In the genomic region with DNA sequence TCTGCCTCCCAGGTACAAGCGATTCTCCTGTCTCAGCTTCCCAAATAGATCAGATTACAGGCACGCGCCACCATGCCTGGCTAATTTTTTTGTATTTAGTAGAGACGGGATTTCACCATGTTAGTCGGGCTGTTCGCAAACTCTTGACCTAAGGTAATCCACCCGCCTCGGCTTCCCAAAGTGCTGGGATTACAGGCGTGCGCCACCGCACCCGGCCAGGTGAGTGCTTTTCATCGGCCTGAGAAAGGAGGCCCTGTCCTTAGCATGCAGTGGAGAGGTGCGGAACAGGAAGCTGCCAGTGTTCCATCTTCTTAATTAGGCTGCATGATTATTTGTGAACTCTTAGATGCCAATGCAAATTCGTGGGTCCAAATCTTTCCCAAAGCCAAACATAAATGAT, we compare ENCODE assay signal across 35 cellular contexts.
DNase-seq lines count a peak whose midpoint lies in the region; ATAC-seq, FAIRE-seq and TF ChIP-seq lines count a peak whose summit lies in the region.
"Had no signal": no experiment of that assay in that cellular context is flagged by ENCODE, and none has a peak within 500 bp of the region (broad histone marks: within the 10 kb centered on the region; RNA-seq: fewer than 3 reads in every experiment).

No MANE protein-coding gene starts in this region.

- no peak overlapping the region for H2BK15ac ChIP-seq in neuronal stem cell (ENCODE audit: low read length)

- no peak for ATAC-seq in GM21717 (IDR thresholded peaks at IDR 0.05; ENCODE audit: unreplicated experiment)
- ATAC-seq: A549; CD8-positive, alpha-beta T cell had no signal

- DNase-seq in kidney, result peak; percentile 59
- DNase-seq in neuronal stem cell (ENCODE audit: low spot score), result no peak
- DNase-seq in trophoblast cell, result no peak
- peak; percentile 48 for DNase-seq in posterior vena cava (ENCODE audit: low spot score)
- DNase-seq in NCI-H2107 (lab: John Stamatoyannopoulos, UW), result no peak
- no peak for DNase-seq in activated T-cell treated with anti-CD3 and anti-CD28 coated beads, Interleukin-2, amount 50 U/mL, for 48 hours
- no peak for DNase-seq in suprapubic skin (ENCODE audit: low spot score in 2 of 2)
- DNase-seq: 8988T; ACHN; AML-193; BE2C; C1 segment of cervical spinal cord; Caco-2; Calu3; CD4-positive, alpha-beta memory T cell; CD4-positive, alpha-beta T cell; CD4-positive, CD25-positive, alpha-beta regulatory T cell; CD8-positive, alpha-beta memory T cell; CD8-positive, alpha-beta T cell; COR-L47; DMS 273 treated with DMSO at 0.1 percent for 48 hours; DMS153; DMS53; DMS79; DMS79 treated with DMSO at 0.1 percent for 48 hours; DND-41; EL had no signal

- no peak for TF ChIP-seq CTCF in kidney (IDR thresholded peaks at IDR 0.05; ENCODE audit: borderline replicate concordance, extremely low read depth, insufficient read depth)
- TF ChIP-seq CTCF in suprapubic skin (IDR thresholded peaks at IDR 0.05), result no peak

- H4K12ac ChIP-seq in trophoblast cell (ENCODE audit: low read depth, low read length), result no peak overlapping the region

- no peak overlapping the region for H4K8ac ChIP-seq in neuronal stem cell (ENCODE audit: low read depth, low read length)
- H4K8ac ChIP-seq in trophoblast cell (ENCODE audit: low read depth, low read length), result peak overlapping the region; percentile 65

- TF ChIP-seq EP300 in suprapubic skin (IDR thresholded peaks at IDR 0.05), result no peak

- H3K9ac ChIP-seq in kidney (ENCODE audit: low read length in 2 of 2) (no peak overlapping the region), neuronal stem cell (ENCODE audit: low read depth, low read length, poor library complexity) (peak overlapping the region; percentile 13), trophoblast cell (ENCODE audit: low read length) (no peak overlapping the region)
- H3K9ac ChIP-seq: BLaER1; BLaER1 treated with 17β-estradiol and CSF1 and Interleukin-3, amounts not matched to agents 10 nM and 100 nM had no signal

- H3K36me3 ChIP-seq in kidney (ENCODE audit: control insufficient read depth in 1 of 2, insufficient read depth in 2 of 2, low read length in 2 of 2) (no peaks in the 10 kb centered on the region), neuronal stem cell (replicated peaks in 1 of 2; ENCODE audit: control insufficient read depth in 2 of 2, insufficient read depth in 2 of 2, low read length in 2 of 2) (no peaks in the 10 kb centered on the region), trophoblast cell (ENCODE audit: control insufficient read depth in 1 of 2, insufficient read depth in 2 of 2, low read length in 2 of 2) (no peaks in the 10 kb centered on the region), suprapubic skin (no peaks in the 10 kb centered on the region)
- H3K36me3 ChIP-seq: BE2C; BLaER1; BLaER1 treated with 17β-estradiol and CSF1 and Interleukin-3, amounts not matched to agents 10 nM and 100 nM had no signal

- H2BK120ac ChIP-seq in neuronal stem cell (ENCODE audit: low read depth, low read length) (no peak overlapping the region), trophoblast cell (ENCODE audit: insufficient read depth, low read length, poor library complexity) (no peak overlapping the region)

- FAIRE-seq in kidney (lab: Jason Lieb, UNC), result no peak
- FAIRE-seq: A204.1, A549, D721Med had no signal

- no peaks in the 10 kb centered on the region for H3K79me2 ChIP-seq in trophoblast cell (ENCODE audit: control insufficient read depth, insufficient read depth, low read length, poor library complexity)

- H2AFZ ChIP-seq in neuronal stem cell (ENCODE audit: low read length) (no peak overlapping the region), trophoblast cell (ENCODE audit: insufficient read depth, low read length, poor library complexity) (no peak overlapping the region)

- H3K4me2 ChIP-seq in neuronal stem cell (ENCODE audit: insufficient read depth, low read length, poor library complexity, severe bottlenecking), result no peak overlapping the region
- H3K4me2 ChIP-seq in trophoblast cell (ENCODE audit: low read length), result no peak overlapping the region
- H3K4me2 ChIP-seq: A549; BLaER1; BLaER1 treated with 17β-estradiol and CSF1 and Interleukin-3, amounts not matched to agents 10 nM and 100 nM had no signal

- H3K4me1 ChIP-seq in kidney (ENCODE audit: control insufficient read depth in 1 of 2, insufficient read depth in 1 of 2, low read depth in 1 of 2, low read length in 2 of 2), result no peaks in the 10 kb centered on the region
- no peaks in the 10 kb centered on the region for H3K4me1 ChIP-seq in neuronal stem cell (ENCODE audit: control insufficient read depth in 2 of 2, insufficient read depth in 1 of 2, low read depth in 1 of 2, low read length in 2 of 2)
- peaks cover 2 to 9% of the 10 kb centered on the region in 2 experiments for H3K4me1 ChIP-seq in trophoblast cell (ENCODE audit: control insufficient read depth in 1 of 2, insufficient read depth in 2 of 2, low read length in 2 of 2)
- H3K4me1 ChIP-seq in suprapubic skin, result no peaks in the 10 kb centered on the region
- H3K4me1 ChIP-seq: A549; BE2C; BLaER1; BLaER1 treated with 17β-estradiol and CSF1 and Interleukin-3, amounts not matched to agents 10 nM and 100 nM had no signal

- no peak overlapping the region for H3K4me3 ChIP-seq in kidney (ENCODE audit: low read length in 2 of 2)
- no peak overlapping the region for H3K4me3 ChIP-seq in neuronal stem cell (ENCODE audit: low read length in 2 of 2)
- no peak overlapping the region for H3K4me3 ChIP-seq in trophoblast cell (ENCODE audit: low read depth, low read length)
- H3K4me3 ChIP-seq in suprapubic skin, result no peak overlapping the region
- H3K4me3 ChIP-seq: A549; BLaER1; BLaER1 treated with 17β-estradiol and CSF1 and Interleukin-3, amounts not matched to agents 10 nM and 100 nM had no signal

- H2AK5ac ChIP-seq in neuronal stem cell (ENCODE audit: low read depth, low read length), result no peak overlapping the region
- no peak overlapping the region for H2AK5ac ChIP-seq in trophoblast cell (ENCODE audit: low read length)

- H3K27ac ChIP-seq in kidney (ENCODE audit: low read depth in 2 of 2, low read length in 2 of 2) (no peak overlapping the region), neuronal stem cell (replicated peaks; ENCODE audit: low read length) (no peak overlapping the region), trophoblast cell (ENCODE audit: low read depth, low read length) (peak overlapping the region; percentile 33), suprapubic skin (no peak overlapping the region)
- H3K27ac ChIP-seq: 22Rv1; A549; BLaER1; BLaER1 treated with 17β-estradiol and CSF1 and Interleukin-3, amounts not matched to agents 10 nM and 100 nM; C4-2B had no signal

- WGBS in neuronal stem cell (ENCODE audit: extremely low coverage in 2 of 2, insufficient read length in 2 of 2, insufficient replicate concordance in 1 of 2), 2 donors, result no CpG with 5 or more reads among the region's 15 CpGs
- no CpG with 5 or more reads among the region's 15 CpGs for WGBS in trophoblast cell (ENCODE audit: extremely low coverage, insufficient coverage, insufficient read length)
- WGBS in suprapubic skin, result 85% methylated on average over 15 of the region's 15 CpGs

- H3K4ac ChIP-seq in neuronal stem cell (ENCODE audit: low read length) (no peak overlapping the region), trophoblast cell (ENCODE audit: low read depth, low read length) (no peak overlapping the region)

- TF ChIP-seq POLR2A in suprapubic skin (IDR thresholded peaks at IDR 0.05), result no peak

- no peak overlapping the region for H3K23ac ChIP-seq in neuronal stem cell (ENCODE audit: low read depth, low read length, poor library complexity)
- H3K23ac ChIP-seq in trophoblast cell (ENCODE audit: low read length), result no peak overlapping the region

- no peak overlapping the region for H3K18ac ChIP-seq in neuronal stem cell (ENCODE audit: low read length)
- H3K18ac ChIP-seq in trophoblast cell (ENCODE audit: low read length), result no peak overlapping the region

- H2BK5ac ChIP-seq in neuronal stem cell (ENCODE audit: low read length), result no peak overlapping the region
- no peak overlapping the region for H2BK5ac ChIP-seq in trophoblast cell (ENCODE audit: low read depth, low read length, poor library complexity)

- intact Hi-C loops in kidney (cut with DNase I) (no loop called here), posterior vena cava (cut with DNase I) (loop anchor here in 1 of 2 donors (5.0 kb wide), 1 partner anchor 212 kb away; no protein-coding TSS in a partner anchor)

- H2BK12ac ChIP-seq in neuronal stem cell (ENCODE audit: low read length) (no peak overlapping the region), trophoblast cell (ENCODE audit: low read length) (no peak overlapping the region)

- H3K27me3 ChIP-seq in neuronal stem cell (ENCODE audit: control insufficient read depth in 3 of 3, insufficient read depth in 3 of 3, low read depth in 1 of 3, low read length in 3 of 3) (no peaks in the 10 kb centered on the region), trophoblast cell (ENCODE audit: insufficient read depth, low read length) (no peaks in the 10 kb centered on the region), suprapubic skin (no peaks in the 10 kb centered on the region)
- H3K27me3 ChIP-seq: BE2C; BLaER1; BLaER1 treated with 17β-estradiol and CSF1 and Interleukin-3, amounts not matched to agents 10 nM and 100 nM had no signal

- H3K9me3 ChIP-seq in kidney (ENCODE audit: control insufficient read depth in 1 of 2, low read length in 2 of 2), result no peaks in the 10 kb centered on the region
- no peaks in the 10 kb centered on the region for H3K9me3 ChIP-seq in neuronal stem cell (replicated peaks in 1 of 2; ENCODE audit: control insufficient read depth in 2 of 2, insufficient read depth in 1 of 2, low read depth in 1 of 2, low read length in 2 of 2)
- peaks cover 1% of the 10 kb centered on the region for H3K9me3 ChIP-seq in trophoblast cell (ENCODE audit: insufficient read depth, low read depth, low read length)
- no peaks in the 10 kb centered on the region for H3K9me3 ChIP-seq in suprapubic skin
- H3K9me3 ChIP-seq: A549, BE2C, BLaER1 had no signal

- H3K14ac ChIP-seq in neuronal stem cell (ENCODE audit: low read length) (no peak overlapping the region), trophoblast cell (ENCODE audit: low read length) (no peak overlapping the region)

- H3K79me1 ChIP-seq in neuronal stem cell (ENCODE audit: low read depth, low read length) (no peaks in the 10 kb centered on the region), trophoblast cell (ENCODE audit: low read length) (peaks cover 2% of the 10 kb centered on the region)

- H4K91ac ChIP-seq in neuronal stem cell (ENCODE audit: low read depth, low read length, poor library complexity) (no peak overlapping the region), trophoblast cell (ENCODE audit: low read depth, low read length) (no peak overlapping the region)

Comparison
In these comparisons a context has a peak if more than half of its experiments do, and no peak if none do; other contexts are left out.
1. DNase-seq: peak in kidney (single experiment) and posterior vena cava (single experiment); none in neuronal stem cell (single experiment), trophoblast cell (0 of 2), NCI-H2107 (single experiment), activated T-cell treated with anti-CD3 and anti-CD28 coated beads, Interleukin-2, amount 50 U/mL, for 48 hours (0 of 2) and suprapubic skin (0 of 2).